In genomic region chr1:192630521-192631287, GRCh38 we compare ENCODE assay signal across 17 cellular contexts. TPM values are rescaled to one million over a fixed set of nuclear protein-coding genes. Genes with fewer than 3 reads are reported as not detected.
DNase-seq lines count a peak whose midpoint lies in the region; ATAC-seq, FAIRE-seq and TF ChIP-seq lines count a peak whose summit lies in the region.
"Had no signal": no experiment of that assay in that cellular context is flagged by ENCODE, and none has a peak within 500 bp of the region (broad histone marks: within the 10 kb centered on the region; RNA-seq: fewer than 3 reads in every experiment).

No MANE protein-coding gene starts in this region.

- peaks cover 42% of the 10 kb centered on the region for H3K4me1 Mint-ChIP-seq in nephron progenitor cell

- H3K4me1 ChIP-seq in hepatocyte (ENCODE audit: insufficient read depth) (peaks cover 54% of the 10 kb centered on the region), left lung (no peaks in the 10 kb centered on the region)

- peak overlapping the region; percentile 42 for H3K27ac ChIP-seq in hepatocyte
- peak overlapping the region in 1 of 2 donors; percentile 35 for H3K27ac ChIP-seq in left lung

- H4K20me1 ChIP-seq in hepatocyte (ENCODE audit: insufficient read depth, poor library complexity, severe bottlenecking): no peaks in the 10 kb centered on the region

- no peaks in the 10 kb centered on the region for H3K9me3 Mint-ChIP-seq in nephron progenitor cell
- H3K9me3 Mint-ChIP-seq: CD8-positive, alpha-beta T cell had no signal

- no peak for TF ChIP-seq POLR2A in GM12892 (IDR thresholded peaks at IDR 0.05; ENCODE audit: low read depth, low read length)

- H3K4me2 ChIP-seq in hepatocyte: peak overlapping the region; percentile 18

- H3K4me3 Mint-ChIP-seq in nephron progenitor cell: no peak overlapping the region
- H3K4me3 Mint-ChIP-seq: CD8-positive, alpha-beta T cell; T-helper 17 cell had no signal

- peak; percentile 44 for FAIRE-seq in GM12892 (lab: Jason Lieb, UNC)

- H3K9me2 ChIP-seq in hepatocyte (replicated peaks; ENCODE audit: insufficient read depth): no peaks in the 10 kb centered on the region

- no peaks in the 10 kb centered on the region for H3K36me3 Mint-ChIP-seq in nephron progenitor cell (ENCODE audit: low read depth)
- H3K36me3 Mint-ChIP-seq: CD8-positive, alpha-beta T cell had no signal

- WGBS in hepatocyte (ENCODE audit: low lambda C conversion rate, missing lambda C conversion rate): 28% methylated on average over 6 of the region's 6 CpGs

- no peaks in the 10 kb centered on the region for H3K27me3 ChIP-seq in hepatocyte
- no peaks in the 10 kb centered on the region for H3K27me3 ChIP-seq in left lung
- H3K27me3 ChIP-seq: BE2C had no signal

- ATAC-seq in left lung: no peak
- ATAC-seq: CD8-positive, alpha-beta T cell; T-helper 17 cell had no signal

- intact Hi-C loops in left lung (cut with DNase I): no loop called here

- peak overlapping the region; percentile 4 for H3K27ac Mint-ChIP-seq in nephron progenitor cell
- H3K27ac Mint-ChIP-seq: CD8-positive, alpha-beta T cell; T-helper 17 cell had no signal

- peak overlapping the region; percentile 19 for H2AFZ ChIP-seq in hepatocyte

- no peak for DNase-seq in GM12892 (ENCODE audit: insufficient read length)
- peak; percentile 24 for DNase-seq in OCI-M1 (lab: John Stamatoyannopoulos, UW)
- DNase-seq in hepatocyte (ENCODE audit: low spot score): no peak
- no peak for DNase-seq in nephron progenitor cell
- no peak for DNase-seq in NCI-H2227 treated with DMSO at 0.1 percent for 48 hours (lab: John Stamatoyannopoulos, UW)
- no peak for DNase-seq in ecto neural progenitor cell (ENCODE audit: low spot score)
- no peak for DNase-seq in superior temporal gyrus (ENCODE audit: extremely low spot score)
- DNase-seq in left lung: no peak
- DNase-seq: BE2C; CD8-positive, alpha-beta T cell; H7; NCI-H1092 treated with DMSO at 0.1 percent for 48 hours; NCI-H187 treated with DMSO at 0.1 percent for 48 hours; NCI-H2171; NCI-H510A; T-helper 17 cell had no signal

- TF ChIP-seq CTCF in hepatocyte (IDR thresholded peaks at IDR 0.05; ENCODE audit: poor library complexity) (no peak), nephron progenitor cell (IDR thresholded peaks at IDR 0.05) (no peak), left lung (IDR thresholded peaks at IDR 0.05) (no peak)

- H3K27me3 Mint-ChIP-seq in nephron progenitor cell (ENCODE audit: low read depth, poor library complexity): no peaks in the 10 kb centered on the region

- H3K4me3 ChIP-seq in hepatocyte (no peak overlapping the region), left lung (no peak overlapping the region)

- H3K79me2 ChIP-seq in hepatocyte: no peaks in the 10 kb centered on the region

- H3K9me3 ChIP-seq in hepatocyte (ENCODE audit: low read depth): no peaks in the 10 kb centered on the region
- H3K9me3 ChIP-seq in left lung: no peaks in the 10 kb centered on the region
- H3K9me3 ChIP-seq: BE2C had no signal

- H3K36me3 ChIP-seq in hepatocyte (replicated peaks; ENCODE audit: insufficient read depth, low read depth) (no peaks in the 10 kb centered on the region), left lung (no peaks in the 10 kb centered on the region)
- H3K36me3 ChIP-seq: BE2C had no signal

RNA-seq across cellular contexts. Expression of gene RGS13, which starts 5.2 kb away (rescaled TPM):
- polyA plus RNA-seq in GM12892 (2012; ENCODE audit: missing spikeins): 0.21 TPM
- total RNA-seq in hepatocyte: 3.3 and 4.4 TPM in 2 replicates
- polyA plus RNA-seq in hepatocyte: 1.1 and 2.7 TPM in 2 replicates
- 1 to 10 TPM in 1 of 2 donors, under 1 TPM in 1; 0.81 to 1.4 TPM for total RNA-seq in left lung
- total RNA-seq: H7 had no signal
- polyA plus RNA-seq: AG04450 had no signal

RNA-seq across cellular contexts. Expression of gene RGS1, which starts 55.1 kb away (rescaled TPM):
- 434 TPM for polyA plus RNA-seq in GM12892 (2012; ENCODE audit: missing spikeins)
- total RNA-seq in hepatocyte (4.8 and 9.8 TPM in 2 replicates), left lung (10 to 100 TPM in 1 of 2 donors, 1 to 10 TPM in 1; 7.9 to 32.3 TPM)
- 4.0 and 5.6 TPM in 2 replicates for polyA plus RNA-seq in hepatocyte
- total RNA-seq: H7 had no signal
- polyA plus RNA-seq: AG04450 had no signal
